18 cellular contexts compared by ENCODE assay signal in genomic region chr11:113168804-113169342, GRCh38.
A peak's percentile ranks its signal among the peaks of the same experiment; 100 is the strongest.
DNase-seq lines count a peak whose midpoint lies in the region; ATAC-seq and TF ChIP-seq lines count a peak whose summit lies in the region.
"Had no signal": no experiment of that assay in that cellular context is flagged by ENCODE, and none has a peak within 500 bp of the region (broad histone marks: within the 10 kb centered on the region; RNA-seq: fewer than 3 reads in every experiment).

No MANE protein-coding gene starts in this region.

- CTCF ChIA-PET in SK-N-SH (lab: Yijun Ruan, JAX) = interaction anchor here (1.0 to 2.8 kb wide), 5 partner anchors 23 to 210 kb away, joined by 3 to 12 read pairs (median 4); no protein-coding TSS in a partner anchor

- ATAC-seq in SK-N-SH treated with all-trans-retinoic acid at 6 μM for 48 hours (no peak), GM21528 (IDR thresholded peaks at IDR 0.05; ENCODE audit: low FRiP score, unreplicated experiment) (no peak)
- ATAC-seq: CD8-positive, alpha-beta T cell had no signal

- WGBS in SK-N-SH (ENCODE audit: low lambda C conversion rate) = 66% methylated on average over 5 of the region's 5 CpGs

- no peaks in the 10 kb centered on the region for H3F3A ChIP-seq in SK-N-SH (replicated peaks; ENCODE audit: insufficient read depth)

- H3K36me3 Mint-ChIP-seq in brain = peaks cover 30% of the 10 kb centered on the region
- H3K36me3 Mint-ChIP-seq: CD8-positive, alpha-beta T cell had no signal

- no peak overlapping the region for H3K9ac ChIP-seq in SK-N-SH

- no peaks in the 10 kb centered on the region for H4K20me1 ChIP-seq in SK-N-SH (ENCODE audit: insufficient read depth)

- no peaks in the 10 kb centered on the region for H3K9me3 Mint-ChIP-seq in brain
- H3K9me3 Mint-ChIP-seq: CD8-positive, alpha-beta T cell; H9 had no signal

- no peaks in the 10 kb centered on the region for H3K27me3 ChIP-seq in SK-N-SH (ENCODE audit: insufficient read depth)
- H3K27me3 ChIP-seq: SJSA1 had no signal

- H3K4me3 Mint-ChIP-seq in brain = peak overlapping the region in 2 of 5 experiments; percentile 0 to 18
- H3K4me3 Mint-ChIP-seq: CD8-positive, alpha-beta T cell; H9 had no signal

- H3K79me2 ChIP-seq in SK-N-SH (ENCODE audit: insufficient read depth) = no peaks in the 10 kb centered on the region

- H2AFZ ChIP-seq in SK-N-SH (ENCODE audit: low read depth) = no peak overlapping the region
- H2AFZ ChIP-seq: PC-9 had no signal

- peak overlapping the region in 4 of 5 experiments; percentile 39 to 83 (median 76) for H3K27ac Mint-ChIP-seq in brain
- H3K27ac Mint-ChIP-seq: CD8-positive, alpha-beta T cell had no signal

- no peak for DNase-seq in SK-N-SH
- peak; percentile 67 for DNase-seq in NCI-H2081 treated with DMSO at 0.1 percent for 48 hours (lab: John Stamatoyannopoulos, UW)
- no peak for DNase-seq in activated CD4-positive, alpha-beta T cell treated with anti-CD3 and anti-CD28 coated beads, Interleukin-2, amount 50 U/mL, for 4 hours
- DNase-seq in NCI-H345 (lab: John Stamatoyannopoulos, UW) = no peak
- DNase-seq: CD8-positive, alpha-beta T cell; DMS79; H9; IMR-90; Kasumi-1; MM.1S; NCI-H1694; NCI-H510A treated with DMSO at 0.1 percent for 48 hours; NK-92 treated with Interleukin-12 subunit alpha and Interleukin-12 subunit beta, amount 100 ng/mL, for 24 hours; PC-9 had no signal

- TF ChIP-seq CTCF in SK-N-SH (IDR thresholded peaks at IDR 0.05) = no peak
- TF ChIP-seq CTCF in brain (conservative IDR thresholded peaks at IDR 0.05) = no peak

- no peak for TF ChIP-seq EP300 in SK-N-SH (IDR thresholded peaks at IDR 0.05; ENCODE audit: borderline replicate concordance in 1 of 2, low read depth in 1 of 2, low read length in 1 of 2)

- no peak overlapping the region for H3K4me2 ChIP-seq in SK-N-SH
- H3K4me2 ChIP-seq: PC-9 had no signal

- POLR2A ChIA-PET in SK-N-SH (lab: Yijun Ruan, JAX) = interaction anchor here (1.0 to 1.5 kb wide), 3 partner anchors 10 to 42 kb away, joined by 3 to 9 read pairs (median 3); no protein-coding TSS in a partner anchor

- H3K4me1 Mint-ChIP-seq in brain = peaks cover 85% of the 10 kb centered on the region

- H3K36me3 ChIP-seq in SK-N-SH (replicated peaks in 1 of 2; ENCODE audit: control insufficient read depth in 1 of 2, insufficient read depth in 2 of 2, low read length in 1 of 2) = no peaks in the 10 kb centered on the region
- H3K36me3 ChIP-seq: SJSA1 had no signal

- H3K27me3 Mint-ChIP-seq in brain = no peaks in the 10 kb centered on the region

- H3K9me2 ChIP-seq in SK-N-SH = no peaks in the 10 kb centered on the region

- H3K4me1 ChIP-seq in SK-N-SH (ENCODE audit: control insufficient read depth in 1 of 2, insufficient read depth in 2 of 2, low read depth in 1 of 2, low read length in 1 of 2) = peaks cover 0 to 39% of the 10 kb centered on the region in 2 experiments; a peak in 2 of 4 replicates
- H3K4me1 ChIP-seq: SJSA1 had no signal

- no peaks in the 10 kb centered on the region for H3K9me3 ChIP-seq in SK-N-SH
- H3K9me3 ChIP-seq: SJSA1 had no signal

- no peak for TF ChIP-seq RAD21 in SK-N-SH (IDR thresholded peaks at IDR 0.05; ENCODE audit: low read length)

- peak overlapping the region in 1 of 2 experiments; percentile 89; a peak in 2 of 4 replicates for H3K27ac ChIP-seq in SK-N-SH (ENCODE audit: low read depth in 2 of 2, low read length in 1 of 2)
- H3K27ac ChIP-seq: PC-9, SJSA1 had no signal

- no peak overlapping the region for H3K4me3 ChIP-seq in SK-N-SH (ENCODE audit: low read depth in 2 of 2, low read length in 1 of 2)
- H3K4me3 ChIP-seq: PC-9, SJSA1 had no signal

TF ChIP-seq in SK-N-SH, 30 proteins besides CTCF, POLR2A, EP300 and RAD21:
- TF ChIP-seq MXI1 (IDR thresholded peaks at IDR 0.05; ENCODE audit: low read depth, low read length) (0 out of 2 replicates have a peak, but pooled peaks have one; percentile 8), TEAD4 (IDR thresholded peaks at IDR 0.05; ENCODE audit: borderline replicate concordance, insufficient read depth) (no peak), JUND (IDR thresholded peaks at IDR 0.05) (no peak), GATA2 (CRISPR knock-in tag; IDR thresholded peaks at IDR 0.05) (peak; percentile 64)
TF ChIP-seq in SK-N-SH: peak in this region for 2.

TF ChIP-seq in SK-N-SH treated with all-trans-retinoic acid at 6 μM for 48 hours, 23 proteins besides CTCF, POLR2A, EP300 and RAD21:
- TF ChIP-seq ZFP30 (CRISPR knock-in tag; IDR thresholded peaks at IDR 0.05) (no peak), CSRNP3 (CRISPR knock-in tag; IDR thresholded peaks at IDR 0.05) (no peak)
